Comparison of ENCODE assay signal across 8 cellular contexts in the genomic region with DNA sequence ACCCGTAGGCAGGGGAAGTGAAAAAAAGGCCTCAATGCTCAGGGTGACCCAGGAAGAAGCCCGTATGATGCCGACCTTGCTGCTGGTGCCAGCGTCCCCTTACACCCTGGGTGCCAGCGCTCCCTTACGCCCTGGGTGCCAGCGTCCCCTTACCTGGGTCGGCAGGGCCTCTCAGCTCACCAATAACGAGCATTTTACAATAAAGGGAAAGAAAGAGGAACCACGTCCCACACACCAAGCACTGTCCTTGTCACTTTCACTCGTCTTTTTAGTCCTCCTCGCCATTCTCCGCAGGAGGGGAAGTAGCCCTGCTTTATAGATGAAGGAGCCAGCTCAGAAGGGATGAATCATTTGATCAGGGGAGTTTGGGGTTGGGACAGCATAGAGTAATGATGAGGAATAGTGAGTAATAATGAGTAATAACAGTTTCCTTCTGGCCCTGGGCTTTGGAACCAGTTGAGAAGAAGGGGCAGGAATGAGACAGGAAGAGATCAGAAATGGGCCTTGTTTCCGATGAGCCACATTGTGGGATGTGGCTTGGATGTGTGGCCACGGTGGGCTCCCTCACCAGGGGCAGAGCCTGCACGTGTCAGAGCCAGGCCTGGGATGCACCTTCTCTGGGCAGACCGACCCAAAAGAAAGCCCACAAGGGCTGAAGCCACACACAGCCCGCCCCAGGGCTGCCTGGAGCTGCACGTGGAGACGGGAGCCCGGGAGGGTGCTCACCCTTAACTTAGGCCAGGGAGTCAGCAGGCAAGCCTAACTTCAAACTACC.
A peak's percentile ranks its signal among the peaks of the same experiment; 100 is the strongest.
DNase-seq lines count a peak whose midpoint lies in the region; ATAC-seq and TF ChIP-seq lines count a peak whose summit lies in the region.

No MANE protein-coding gene starts in this region.

- no peak overlapping the region for H3K4me3 ChIP-seq in AG09309 (ENCODE audit: control insufficient read depth, low read depth, low read length)

- DNase-seq in AG09309 (ENCODE audit: low read depth) (peak; percentile 90), HS-5 (ENCODE audit: low read depth) (peak; percentile 96), mesenteric fat pad (ENCODE audit: low spot score) (peak; percentile 77), iPS-NIHi11 (ENCODE audit: low spot score) (no peak), DMS153 treated with DMSO at 0.1 percent for 48 hours (lab: John Stamatoyannopoulos, UW; ENCODE audit: unreplicated experiment) (no peak)
- peak; percentile 26 for DNase-seq in activated T-helper 9 cell treated with anti-CD3 and anti-CD28 coated beads, Interleukin-2, amount 50 U/mL, for 16 hours (ENCODE audit: low read depth)

- no peak for TF ChIP-seq CTCF in AG09309 (IDR thresholded peaks at IDR 0.05; ENCODE audit: control insufficient read depth, insufficient read depth, low read depth, low read length, missing control alignments)

- ATAC-seq in HG03469 (IDR thresholded peaks at IDR 0.05; ENCODE audit: unreplicated experiment) (no peak), HG03159 (IDR thresholded peaks at IDR 0.05; ENCODE audit: unreplicated experiment) (no peak)

Comparison
In these comparisons a context has a peak if more than half of its experiments do, and no peak if none do; other contexts are left out.
1. DNase-seq: peak in AG09309 (single experiment), HS-5 (single experiment), activated T-helper 9 cell treated with anti-CD3 and anti-CD28 coated beads, Interleukin-2, amount 50 U/mL, for 16 hours (single experiment) and mesenteric fat pad (single experiment); none in iPS-NIHi11 (single experiment) and DMS153 treated with DMSO at 0.1 percent for 48 hours (single experiment).